Comparison of ENCODE assay signal across 9 cellular contexts in genomic region chr21:45098867-45099266, GRCh38. TPM values are rescaled to one million over a fixed set of nuclear protein-coding genes. Genes with fewer than 3 reads are reported as not detected.
A peak's percentile ranks its signal among the peaks of the same experiment; 100 is the strongest.
DNase-seq lines count a peak whose midpoint lies in the region; ATAC-seq and TF ChIP-seq lines count a peak whose summit lies in the region.
"Had no signal": no experiment of that assay in that cellular context is flagged by ENCODE, and none has a peak within 500 bp of the region (broad histone marks: within the 10 kb centered on the region; RNA-seq: fewer than 3 reads in every experiment).

No MANE protein-coding gene starts in this region.

- TF ChIP-seq CTCF in cardiac fibroblast (IDR thresholded peaks at IDR 0.05; ENCODE audit: low read depth, low read length) = peak; percentile 48
- TF ChIP-seq CTCF in psoas muscle (IDR thresholded peaks at IDR 0.05) = peak; percentile 33

- peak; percentile 6 to 23 for DNase-seq in NOMO-1 (lab: John Stamatoyannopoulos, UW; ENCODE audit: unreplicated experiment in 2 of 2)
- no peak for DNase-seq in NOMO-1 treated with dmso at 0.1 percent for 144 hours (lab: John Stamatoyannopoulos, UW; ENCODE audit: unreplicated experiment)
- DNase-seq in NCI-H1694 (lab: John Stamatoyannopoulos, UW) = peak; percentile 73
- peak; percentile 30 to 36 for DNase-seq in cardiac fibroblast (ENCODE audit: low read depth in 2 of 2)
- DNase-seq in psoas muscle = no peak
- DNase-seq in HPDE6-E6E7 (ENCODE audit: extremely low spot score) = no peak
- no peak for DNase-seq in NCI-H2081 treated with DMSO at 0.1 percent for 48 hours (lab: John Stamatoyannopoulos, UW)
- DNase-seq: CD8-positive, alpha-beta T cell had no signal

- H3K9me3 ChIP-seq in psoas muscle = no peaks in the 10 kb centered on the region

- H3K4me1 ChIP-seq in psoas muscle = peaks cover 61% of the 10 kb centered on the region

- 33 to 52% (median 43%) methylated on average over 4 of the region's 4 CpGs for WGBS in psoas muscle, 3 donors

- no peaks in the 10 kb centered on the region for H3K36me3 ChIP-seq in psoas muscle (ENCODE audit: insufficient read depth in 1 of 2, low read depth in 1 of 2)

- H3K27me3 ChIP-seq in psoas muscle (ENCODE audit: insufficient read depth in 3 of 3, low read length in 2 of 3) = no peaks in the 10 kb centered on the region

- H3K4me3 ChIP-seq in cardiac fibroblast (replicated peaks in 1 of 2; ENCODE audit: low read depth in 2 of 2, low read length in 2 of 2) = no peak overlapping the region
- no peak overlapping the region for H3K4me3 ChIP-seq in psoas muscle

- ATAC-seq in psoas muscle (peak in 3 of 4 donors; percentile 41 to 58 (median 52)), HG02798 (IDR thresholded peaks at IDR 0.05; ENCODE audit: poor library complexity, unreplicated experiment) (no peak)
- ATAC-seq: CD8-positive, alpha-beta T cell had no signal

- H3K27ac ChIP-seq in psoas muscle = no peak overlapping the region

- intact Hi-C loops in psoas muscle (cut with DNase I) = no loop called here

RNA-seq across cellular contexts. Expression of gene ADARB1, which starts 24.5 kb away (rescaled TPM):
- 10 to 100 TPM in 2 of 4 donors, 1 to 10 TPM in 2; 6.9 to 22.7 (median 14.4) TPM for total RNA-seq in psoas muscle
- polyA plus RNA-seq in psoas muscle = 1 to 10 TPM; 3.8 to 6.4 (median 4.1) TPM

Comparison
In these comparisons a context has a peak if more than half of its experiments do, and no peak if none do; other contexts are left out.
1. DNase-seq: peak in NOMO-1 (2 of 2), NCI-H1694 (single experiment) and cardiac fibroblast (2 of 2); none in NOMO-1 treated with dmso at 0.1 percent for 144 hours (single experiment), psoas muscle (0 of 2), HPDE6-E6E7 (single experiment) and NCI-H2081 treated with DMSO at 0.1 percent for 48 hours (single experiment).